In the genomic region with DNA sequence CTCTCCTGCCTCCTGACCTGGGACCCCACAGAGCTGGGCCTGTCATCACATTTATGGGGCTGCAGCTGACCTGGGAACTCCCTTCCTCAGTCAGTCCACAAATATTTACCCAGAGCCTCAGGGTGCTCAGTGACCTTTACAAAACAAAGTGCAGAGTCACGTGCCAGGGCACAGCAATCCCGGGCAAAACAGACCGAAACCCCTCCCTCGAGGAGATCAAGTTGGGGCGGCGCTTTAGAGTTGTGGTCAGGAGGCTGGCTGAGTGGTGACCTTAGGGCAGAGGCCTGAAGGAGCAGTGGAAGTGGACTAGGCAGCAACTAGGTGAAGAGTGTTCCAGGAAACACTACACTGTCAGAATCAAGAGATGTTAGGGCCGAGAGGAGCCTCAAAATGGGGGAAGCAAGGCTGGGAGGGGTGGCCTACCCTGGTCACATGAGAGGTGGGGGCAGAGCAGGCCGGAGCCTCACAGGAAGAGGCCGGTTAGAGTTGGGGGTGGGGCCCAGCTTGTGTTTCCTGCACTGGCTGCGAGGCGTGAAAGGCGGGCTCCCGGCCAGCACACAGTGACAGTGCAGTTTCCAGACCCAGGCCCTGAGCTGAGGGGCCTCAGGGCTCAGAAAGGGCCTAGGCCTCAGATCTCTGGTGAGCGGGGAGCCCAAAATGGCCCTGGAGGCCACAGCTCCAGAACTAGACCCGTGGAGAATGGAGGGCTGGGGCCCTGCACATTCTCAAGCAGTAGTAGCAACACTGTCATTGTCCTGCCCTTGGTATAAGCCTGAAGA, we compare ENCODE assay signal across 8 cellular contexts. TPM values are rescaled to one million over a fixed set of nuclear protein-coding genes. Genes with fewer than 3 reads are reported as not detected.
DNase-seq lines count a peak whose midpoint lies in the region; ATAC-seq and TF ChIP-seq lines count a peak whose summit lies in the region.

No MANE protein-coding gene starts in this region.

- H3K4me3 Mint-ChIP-seq in nephron progenitor cell: peak overlapping the region; percentile 76

- H3K27ac ChIP-seq in DND-41 (ENCODE audit: low read length) (peak overlapping the region; percentile 99), stomach (peak overlapping the region; percentile 98 to 100 (median 99))

- peak overlapping the region; percentile 41; the same call in 1 of the 2 replicates for H2AFZ ChIP-seq in DND-41 (ENCODE audit: low read depth, low read length)

- H3K4me2 ChIP-seq in DND-41 (ENCODE audit: insufficient read depth, low read length): peak overlapping the region; percentile 86

- H3K79me2 ChIP-seq in DND-41 (ENCODE audit: insufficient read depth, low read length): peaks cover 73% of the 10 kb centered on the region

- H3K36me3 Mint-ChIP-seq in nephron progenitor cell (ENCODE audit: low read depth): no peaks in the 10 kb centered on the region

- peak; percentile 52 for ATAC-seq in DND-41 (ENCODE audit: insufficient read depth, low read depth)
- peak; percentile 31 for ATAC-seq in GM21786 (IDR thresholded peaks at IDR 0.05; ENCODE audit: unreplicated experiment)

- peak overlapping the region; percentile 17 to 79; a peak in 3 of 4 replicates for H3K4me3 ChIP-seq in DND-41 (ENCODE audit: low read depth in 1 of 2, low read length in 2 of 2)
- peak overlapping the region; percentile 57 for H3K4me3 ChIP-seq in fibroblast of the aortic adventitia (ENCODE audit: low read depth, low read length)
- H3K4me3 ChIP-seq in stomach: peak overlapping the region; percentile 30 to 92 (median 86)

- H3K27me3 ChIP-seq in DND-41 (ENCODE audit: insufficient read depth, low read length, poor library complexity): no peaks in the 10 kb centered on the region
- H3K27me3 ChIP-seq in stomach: no peaks in the 10 kb centered on the region

- TF ChIP-seq CTCF in DND-41 (IDR thresholded peaks at IDR 0.05; ENCODE audit: borderline replicate concordance, extremely low read depth, low read length, poor library complexity, severe bottlenecking) (no peak), fibroblast of the aortic adventitia (IDR thresholded peaks at IDR 0.05; ENCODE audit: insufficient read depth, low read length) (no peak), nephron progenitor cell (IDR thresholded peaks at IDR 0.05) (no peak), stomach (IDR thresholded peaks at IDR 0.05) (no peak)

- peaks cover 87% of the 10 kb centered on the region for H3K4me1 Mint-ChIP-seq in nephron progenitor cell

- 0 to 1% (median 1%) methylated on average over 14 to 15 of the region's 15 CpGs for WGBS in stomach, 5 donors

- H3K9me3 Mint-ChIP-seq in nephron progenitor cell: no peaks in the 10 kb centered on the region

- peak in 2 of 4 donors; percentile 58 to 65 for TF ChIP-seq POLR2A in stomach (IDR thresholded peaks at IDR 0.05)

- H3K9ac ChIP-seq in DND-41 (ENCODE audit: low read depth, low read length): peak overlapping the region; percentile 98

- TF ChIP-seq EP300 in stomach (IDR thresholded peaks at IDR 0.05): peak; percentile 41

- intact Hi-C loops in stomach (cut with DNase I; ENCODE audit: low total_unique reads): no loop called here

- peaks cover 62% of the 10 kb centered on the region for H3K4me1 ChIP-seq in DND-41 (ENCODE audit: insufficient read depth, low read length)
- peaks cover 43 to 65% (median 58%) of the 10 kb centered on the region in 4 donors for H3K4me1 ChIP-seq in stomach

- H3K36me3 ChIP-seq in DND-41 (ENCODE audit: insufficient read depth, low read length) (peaks cover 12% of the 10 kb centered on the region), stomach (peaks cover under 1 to 11% (median 3%) of the 10 kb centered on the region in 4 donors)

- H3K9me3 ChIP-seq in DND-41 (ENCODE audit: insufficient read depth, low read length, severe bottlenecking) (no peaks in the 10 kb centered on the region), stomach (no peaks in the 10 kb centered on the region)

- peaks cover 12% of the 10 kb centered on the region for H4K20me1 ChIP-seq in DND-41 (ENCODE audit: insufficient read depth, low read length)

- peak; percentile 94 for DNase-seq in DND-41
- peak; percentile 96 to 97 for DNase-seq in Kasumi-1 (lab: John Stamatoyannopoulos, UW)
- peak; percentile 99 for DNase-seq in RPMI8226
- DNase-seq in activated effector memory CD4-positive, alpha-beta T cell treated with Interleukin-2 at 50 U/mL for 16 hours: peak; percentile 76
- peak; percentile 97 for DNase-seq in fibroblast of the aortic adventitia (ENCODE audit: low read depth)
- peak; percentile 81 for DNase-seq in nephron progenitor cell
- DNase-seq in stomach: peak; percentile 96

- H3K27ac Mint-ChIP-seq in nephron progenitor cell: peak overlapping the region; percentile 100

- no peaks in the 10 kb centered on the region for H3K27me3 Mint-ChIP-seq in nephron progenitor cell (ENCODE audit: low read depth, poor library complexity)

RNA-seq across cellular contexts. Expression of a gene that starts 3.7 kb away (rescaled TPM):
- total RNA-seq in fibroblast of the aortic adventitia (ENCODE audit: low replicate concordance): 527 and 883 TPM in 2 replicates
- total RNA-seq in stomach: 1,000 to 10,000 TPM in 2 of 5 donors, 100 to 1,000 TPM in 3; 253 to 2,124 (median 789) TPM
- polyA plus RNA-seq in stomach: 1,000 to 10,000 TPM in 1 of 3 donors, 100 to 1,000 TPM in 2; 131 to 1,368 (median 157) TPM

RNA-seq across cellular contexts. Expression of a gene that starts 32.4 kb away (rescaled TPM):
- total RNA-seq in fibroblast of the aortic adventitia (ENCODE audit: low replicate concordance): 42.7 and 172 TPM in 2 replicates
- total RNA-seq in stomach: 100 to 1,000 TPM in 3 of 5 donors, 10 to 100 TPM in 1, 1 to 10 TPM in 1; 9.3 to 340 (median 114) TPM
- polyA plus RNA-seq in stomach: 10 to 100 TPM; 11.8 to 16.3 (median 13.6) TPM

RNA-seq across cellular contexts. Expression of a gene that starts 36.4 kb away (rescaled TPM):
- total RNA-seq in fibroblast of the aortic adventitia (ENCODE audit: low replicate concordance): 0.41 and 5.8 TPM in 2 replicates
- total RNA-seq in stomach: 100 to 1,000 TPM in 1 of 5 donors, 1 to 10 TPM in 4; 1.2 to 101 (median 2.4) TPM
- polyA plus RNA-seq in stomach: 1 to 10 TPM; 1.9 to 3.8 (median 3.1) TPM

Comparison
In these comparisons a context has a peak if more than half of its experiments do, and no peak if none do; other contexts are left out.
1. Peak in every context shown above with its lines: DNase-seq, ATAC-seq, H3K4me3 ChIP-seq and H3K27ac ChIP-seq.